Comparison of ENCODE assay signal across 1 cellular context in genomic region chr7:79692015-79692414, GRCh38.
TF ChIP-seq lines count a peak whose summit lies in the region.

No MANE protein-coding gene starts in this region.

TF ChIP-seq in GM23338, 12 proteins besides CTCF, POLR2A, EP300 and RAD21 (continued from another document):
- no peak for TF ChIP-seq ZNF462 (CRISPR knock-in tag; IDR thresholded peaks at IDR 0.05)
- TF ChIP-seq ZNF114 (CRISPR knock-in tag; IDR thresholded peaks at IDR 0.05), result no peak
- TF ChIP-seq STAT1 (IDR thresholded peaks at IDR 0.05; ENCODE audit: unreplicated experiment), result no peak
- TF ChIP-seq EZH2phosphoT487 (IDR thresholded peaks at IDR 0.05; ENCODE audit: unreplicated experiment), result no peak
- no peak for TF ChIP-seq REST (IDR thresholded peaks at IDR 0.05; ENCODE audit: unreplicated experiment)
